ENCODE assay signal across 8 cellular contexts in the genomic region with DNA sequence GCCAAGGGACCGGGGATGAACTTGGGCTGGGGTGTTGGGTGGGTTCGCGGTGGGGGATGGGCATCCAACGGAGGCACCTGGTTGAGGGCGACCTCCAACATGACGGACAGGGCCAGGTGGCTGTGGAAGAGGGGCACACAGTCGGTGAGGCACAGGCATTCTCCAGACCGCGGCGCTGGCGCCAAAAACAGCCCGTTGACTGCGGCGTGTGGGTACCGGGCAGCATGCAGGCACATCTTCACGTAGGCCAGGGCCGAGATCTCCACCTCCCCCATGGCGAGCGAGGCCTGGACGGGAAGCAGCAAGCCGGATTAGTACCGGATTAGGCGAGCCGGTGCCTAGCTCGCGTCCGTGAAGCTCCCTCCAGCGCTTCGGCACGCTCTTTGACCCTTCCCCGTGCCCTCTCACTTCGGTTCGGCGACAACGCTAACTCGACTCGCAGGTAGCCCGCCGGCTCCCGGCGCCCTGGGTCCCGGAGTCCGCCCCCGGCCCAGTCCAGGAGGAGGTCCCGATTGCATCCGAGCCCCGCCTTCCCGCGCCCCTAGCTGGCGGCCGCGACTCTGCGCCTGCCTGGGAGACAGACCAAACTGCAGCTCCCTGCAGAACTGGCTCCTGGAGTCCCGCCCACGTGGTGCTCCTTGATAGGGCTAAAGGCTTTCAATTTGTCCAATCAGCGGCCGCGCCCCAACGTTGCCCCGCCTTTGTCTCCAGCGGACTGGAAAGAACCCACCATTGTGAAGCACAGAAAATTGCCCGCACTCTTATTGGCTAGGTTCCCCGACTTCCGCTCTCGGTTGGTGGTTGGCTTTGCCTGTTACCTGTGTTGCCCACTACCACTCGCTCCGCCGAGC. TPM values are rescaled to one million over a fixed set of nuclear protein-coding genes. Genes with fewer than 3 reads are reported as not detected.
DNase-seq lines count a peak whose midpoint lies in the region; ATAC-seq and TF ChIP-seq lines count a peak whose summit lies in the region.

A gene with protein sequence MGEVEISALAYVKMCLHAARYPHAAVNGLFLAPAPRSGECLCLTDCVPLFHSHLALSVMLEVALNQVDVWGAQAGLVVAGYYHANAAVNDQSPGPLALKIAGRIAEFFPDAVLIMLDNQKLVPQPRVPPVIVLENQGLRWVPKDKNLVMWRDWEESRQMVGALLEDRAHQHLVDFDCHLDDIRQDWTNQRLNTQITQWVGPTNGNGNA (minus strand): TSS at position 562 of the 851 bp plus-strand sequence. CDS start 287 bp downstream, at position 275.

- peak; percentile 7 for TF ChIP-seq CTCF in GM10266 (IDR thresholded peaks at IDR 0.05; ENCODE audit: control insufficient read depth, insufficient read depth, low read depth, missing control alignments)

- ATAC-seq in HG02588 (IDR thresholded peaks at IDR 0.05; ENCODE audit: unreplicated experiment) (peak; percentile 82), SK-N-SH treated with all-trans-retinoic acid at 6 μM for 48 hours (peak; percentile 93)

- DNase-seq in GM10266 (ENCODE audit: extremely low spot score) (peak; percentile 96), NCI-H1092 (lab: John Stamatoyannopoulos, UW) (peak; percentile 100), globus pallidus (ENCODE audit: low spot score) (peak; percentile 99), nucleus accumbens (lab: John Stamatoyannopoulos, UW) (peak; percentile 90 to 100 (median 99))

- H3K27ac ChIP-seq in temporal lobe (ENCODE audit: low read depth, low read length), result peak within 1 kb of the TSS; percentile 94

- H3K9me3 Mint-ChIP-seq in activated naive CD4-positive, alpha-beta T cell treated with anti-CD3 and anti-CD28 coated beads, Interleukin-2, amount 50 U/mL, for 24 hours, result no peaks in the 10 kb centered on the region

- H3K27ac Mint-ChIP-seq in activated naive CD4-positive, alpha-beta T cell treated with anti-CD3 and anti-CD28 coated beads, Interleukin-2, amount 50 U/mL, for 24 hours, result peak within 1 kb of the TSS; percentile 78

- H3K27me3 Mint-ChIP-seq in activated naive CD4-positive, alpha-beta T cell treated with anti-CD3 and anti-CD28 coated beads, Interleukin-2, amount 50 U/mL, for 24 hours, result no peaks in the 10 kb centered on the region

- peak within 1 kb of the TSS; percentile 89 for H3K4me3 Mint-ChIP-seq in activated naive CD4-positive, alpha-beta T cell treated with anti-CD3 and anti-CD28 coated beads, Interleukin-2, amount 50 U/mL, for 24 hours

- peaks cover 24% of the 10 kb centered on the region for H3K36me3 Mint-ChIP-seq in activated naive CD4-positive, alpha-beta T cell treated with anti-CD3 and anti-CD28 coated beads, Interleukin-2, amount 50 U/mL, for 24 hours

- H3K4me1 Mint-ChIP-seq in activated naive CD4-positive, alpha-beta T cell treated with anti-CD3 and anti-CD28 coated beads, Interleukin-2, amount 50 U/mL, for 24 hours, result peaks cover 75% of the 10 kb centered on the region

TF ChIP-seq in SK-N-SH treated with all-trans-retinoic acid at 6 μM for 48 hours, 23 proteins besides CTCF, POLR2A, EP300 and RAD21:
- no peak for TF ChIP-seq ZNF8 (CRISPR knock-in tag; IDR thresholded peaks at IDR 0.05)
- TF ChIP-seq, protein P1, sequence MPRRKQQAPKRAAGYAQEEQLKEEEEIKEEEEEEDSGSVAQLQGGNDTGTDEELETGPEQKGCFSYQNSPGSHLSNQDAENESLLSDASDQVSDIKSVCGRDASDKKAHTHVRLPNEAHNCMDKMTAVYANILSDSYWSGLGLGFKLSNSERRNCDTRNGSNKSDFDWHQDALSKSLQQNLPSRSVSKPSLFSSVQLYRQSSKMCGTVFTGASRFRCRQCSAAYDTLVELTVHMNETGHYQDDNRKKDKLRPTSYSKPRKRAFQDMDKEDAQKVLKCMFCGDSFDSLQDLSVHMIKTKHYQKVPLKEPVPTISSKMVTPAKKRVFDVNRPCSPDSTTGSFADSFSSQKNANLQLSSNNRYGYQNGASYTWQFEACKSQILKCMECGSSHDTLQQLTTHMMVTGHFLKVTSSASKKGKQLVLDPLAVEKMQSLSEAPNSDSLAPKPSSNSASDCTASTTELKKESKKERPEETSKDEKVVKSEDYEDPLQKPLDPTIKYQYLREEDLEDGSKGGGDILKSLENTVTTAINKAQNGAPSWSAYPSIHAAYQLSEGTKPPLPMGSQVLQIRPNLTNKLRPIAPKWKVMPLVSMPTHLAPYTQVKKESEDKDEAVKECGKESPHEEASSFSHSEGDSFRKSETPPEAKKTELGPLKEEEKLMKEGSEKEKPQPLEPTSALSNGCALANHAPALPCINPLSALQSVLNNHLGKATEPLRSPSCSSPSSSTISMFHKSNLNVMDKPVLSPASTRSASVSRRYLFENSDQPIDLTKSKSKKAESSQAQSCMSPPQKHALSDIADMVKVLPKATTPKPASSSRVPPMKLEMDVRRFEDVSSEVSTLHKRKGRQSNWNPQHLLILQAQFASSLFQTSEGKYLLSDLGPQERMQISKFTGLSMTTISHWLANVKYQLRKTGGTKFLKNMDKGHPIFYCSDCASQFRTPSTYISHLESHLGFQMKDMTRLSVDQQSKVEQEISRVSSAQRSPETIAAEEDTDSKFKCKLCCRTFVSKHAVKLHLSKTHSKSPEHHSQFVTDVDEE (CRISPR knock-in tag; IDR thresholded peaks at IDR 0.05), result no peak
- TF ChIP-seq, protein P2, sequence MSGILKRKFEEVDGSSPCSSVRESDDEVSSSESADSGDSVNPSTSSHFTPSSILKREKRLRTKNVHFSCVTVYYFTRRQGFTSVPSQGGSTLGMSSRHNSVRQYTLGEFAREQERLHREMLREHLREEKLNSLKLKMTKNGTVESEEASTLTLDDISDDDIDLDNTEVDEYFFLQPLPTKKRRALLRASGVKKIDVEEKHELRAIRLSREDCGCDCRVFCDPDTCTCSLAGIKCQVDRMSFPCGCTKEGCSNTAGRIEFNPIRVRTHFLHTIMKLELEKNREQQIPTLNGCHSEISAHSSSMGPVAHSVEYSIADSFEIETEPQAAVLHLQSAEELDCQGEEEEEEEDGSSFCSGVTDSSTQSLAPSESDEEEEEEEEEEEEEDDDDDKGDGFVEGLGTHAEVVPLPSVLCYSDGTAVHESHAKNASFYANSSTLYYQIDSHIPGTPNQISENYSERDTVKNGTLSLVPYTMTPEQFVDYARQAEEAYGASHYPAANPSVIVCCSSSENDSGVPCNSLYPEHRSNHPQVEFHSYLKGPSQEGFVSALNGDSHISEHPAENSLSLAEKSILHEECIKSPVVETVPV (CRISPR knock-in tag; IDR thresholded peaks at IDR 0.05), result 0 out of 2 replicates have a peak, but pooled peaks have one; percentile 31
- TF ChIP-seq, protein P3, sequence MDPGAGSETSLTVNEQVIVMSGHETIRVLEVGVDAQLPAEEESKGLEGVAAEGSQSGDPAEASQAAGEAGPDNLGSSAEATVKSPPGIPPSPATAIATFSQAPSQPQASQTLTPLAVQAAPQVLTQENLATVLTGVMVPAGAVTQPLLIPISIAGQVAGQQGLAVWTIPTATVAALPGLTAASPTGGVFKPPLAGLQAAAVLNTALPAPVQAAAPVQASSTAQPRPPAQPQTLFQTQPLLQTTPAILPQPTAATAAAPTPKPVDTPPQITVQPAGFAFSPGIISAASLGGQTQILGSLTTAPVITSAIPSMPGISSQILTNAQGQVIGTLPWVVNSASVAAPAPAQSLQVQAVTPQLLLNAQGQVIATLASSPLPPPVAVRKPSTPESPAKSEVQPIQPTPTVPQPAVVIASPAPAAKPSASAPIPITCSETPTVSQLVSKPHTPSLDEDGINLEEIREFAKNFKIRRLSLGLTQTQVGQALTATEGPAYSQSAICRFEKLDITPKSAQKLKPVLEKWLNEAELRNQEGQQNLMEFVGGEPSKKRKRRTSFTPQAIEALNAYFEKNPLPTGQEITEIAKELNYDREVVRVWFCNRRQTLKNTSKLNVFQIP (CRISPR knock-in tag; IDR thresholded peaks at IDR 0.05; ENCODE audit: borderline replicate concordance, low read depth), result no peak

RNA-seq across cellular contexts. Expression of the gene that starts here (rescaled TPM):
- 4.7 TPM for total RNA-seq in temporal lobe

Comparison
In these comparisons a context has a peak if more than half of its experiments do, and no peak if none do; other contexts are left out.
1. Peak in every context shown above with its lines: DNase-seq, ATAC-seq and H3K27ac ChIP-seq.